ENCODE assay signal across 1 cellular context in genomic region chr9:10921671-10922070, GRCh38.
A peak's percentile ranks its signal among the peaks of the same experiment; 100 is the strongest.
TF ChIP-seq lines count a peak whose summit lies in the region.

No MANE protein-coding gene starts in this region.

TF ChIP-seq in H1, 55 proteins besides CTCF, POLR2A, EP300 and RAD21:
- TF ChIP-seq, protein P1, sequence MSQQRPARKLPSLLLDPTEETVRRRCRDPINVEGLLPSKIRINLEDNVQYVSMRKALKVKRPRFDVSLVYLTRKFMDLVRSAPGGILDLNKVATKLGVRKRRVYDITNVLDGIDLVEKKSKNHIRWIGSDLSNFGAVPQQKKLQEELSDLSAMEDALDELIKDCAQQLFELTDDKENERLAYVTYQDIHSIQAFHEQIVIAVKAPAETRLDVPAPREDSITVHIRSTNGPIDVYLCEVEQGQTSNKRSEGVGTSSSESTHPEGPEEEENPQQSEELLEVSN (IDR thresholded peaks at IDR 0.05): no peak
- no peak for TF ChIP-seq EZH2 (IDR thresholded peaks at IDR 0.05; ENCODE audit: low read depth, low read length, severe bottlenecking)
- TF ChIP-seq RBBP5 (IDR thresholded peaks at IDR 0.05; ENCODE audit: borderline replicate concordance, low read depth, low read length): no peak
- no peak for TF ChIP-seq CBX5 (IDR thresholded peaks at IDR 0.05; ENCODE audit: low read depth, low read length)
- no peak for TF ChIP-seq ATF3 (IDR thresholded peaks at IDR 0.05; ENCODE audit: insufficient read depth, low read depth, low read length)
- TF ChIP-seq TAF7 (optimal IDR thresholded peaks at IDR 0.05; ENCODE audit: borderline replicate concordance, low read depth, low read length): no peak
- TF ChIP-seq GTF2F1 (IDR thresholded peaks at IDR 0.05; ENCODE audit: borderline replicate concordance, low read depth, low read length): no peak
- TF ChIP-seq JUN (IDR thresholded peaks at IDR 0.05; ENCODE audit: low read depth, low read length): peak; percentile 94
- no peak for TF ChIP-seq SIRT6 (IDR thresholded peaks at IDR 0.05; ENCODE audit: low read length)
- no peak for TF ChIP-seq BACH1 (IDR thresholded peaks at IDR 0.05; ENCODE audit: low read length)
- TF ChIP-seq, protein P2, sequence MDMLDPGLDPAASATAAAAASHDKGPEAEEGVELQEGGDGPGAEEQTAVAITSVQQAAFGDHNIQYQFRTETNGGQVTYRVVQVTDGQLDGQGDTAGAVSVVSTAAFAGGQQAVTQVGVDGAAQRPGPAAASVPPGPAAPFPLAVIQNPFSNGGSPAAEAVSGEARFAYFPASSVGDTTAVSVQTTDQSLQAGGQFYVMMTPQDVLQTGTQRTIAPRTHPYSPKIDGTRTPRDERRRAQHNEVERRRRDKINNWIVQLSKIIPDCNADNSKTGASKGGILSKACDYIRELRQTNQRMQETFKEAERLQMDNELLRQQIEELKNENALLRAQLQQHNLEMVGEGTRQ (IDR thresholded peaks at IDR 0.05; ENCODE audit: low read length): no peak
- TF ChIP-seq RXRA (IDR thresholded peaks at IDR 0.05; ENCODE audit: insufficient read depth, low read depth, low read length): peak; percentile 24; the same call in 1 of the 2 replicates
- TF ChIP-seq JUND (IDR thresholded peaks at IDR 0.05; ENCODE audit: low read length): peak; percentile 88
- no peak for TF ChIP-seq YY1 (IDR thresholded peaks at IDR 0.05; ENCODE audit: low read depth, low read length)
- TF ChIP-seq MAFK (IDR thresholded peaks at IDR 0.05; ENCODE audit: low read depth, low read length): no peak
- no peak for TF ChIP-seq BRCA1 (IDR thresholded peaks at IDR 0.05; ENCODE audit: low read depth, low read length)
- 0 out of 2 replicates have a peak, but pooled peaks have one; percentile 23 for TF ChIP-seq CEBPB (IDR thresholded peaks at IDR 0.05; ENCODE audit: low read depth, low read length)
- no peak for TF ChIP-seq KDM1A (IDR thresholded peaks at IDR 0.05; ENCODE audit: borderline replicate concordance, low read length)
- TF ChIP-seq RFX5 (IDR thresholded peaks at IDR 0.05; ENCODE audit: borderline replicate concordance, low read depth, low read length): no peak
- TF ChIP-seq SP2 (IDR thresholded peaks at IDR 0.05; ENCODE audit: low read length): no peak
- TF ChIP-seq FOSL1 (IDR thresholded peaks at IDR 0.05; ENCODE audit: insufficient read depth, low read depth, low read length): no peak
- TF ChIP-seq POU5F1 (IDR thresholded peaks at IDR 0.05; ENCODE audit: low read depth, low read length): peak; percentile 92
- TF ChIP-seq CBX8 (IDR thresholded peaks at IDR 0.05; ENCODE audit: borderline replicate concordance, low read depth, low read length): no peak
- TF ChIP-seq SUZ12 (IDR thresholded peaks at IDR 0.05; ENCODE audit: low read length): no peak
- TF ChIP-seq HDAC2 (IDR thresholded peaks at IDR 0.05; ENCODE audit: borderline replicate concordance in 1 of 2, low read depth in 2 of 2, low read length in 2 of 2): peak in 1 of 2 experiments; percentile 41; a peak in 1 of 4 replicates
- TF ChIP-seq, protein P3, sequence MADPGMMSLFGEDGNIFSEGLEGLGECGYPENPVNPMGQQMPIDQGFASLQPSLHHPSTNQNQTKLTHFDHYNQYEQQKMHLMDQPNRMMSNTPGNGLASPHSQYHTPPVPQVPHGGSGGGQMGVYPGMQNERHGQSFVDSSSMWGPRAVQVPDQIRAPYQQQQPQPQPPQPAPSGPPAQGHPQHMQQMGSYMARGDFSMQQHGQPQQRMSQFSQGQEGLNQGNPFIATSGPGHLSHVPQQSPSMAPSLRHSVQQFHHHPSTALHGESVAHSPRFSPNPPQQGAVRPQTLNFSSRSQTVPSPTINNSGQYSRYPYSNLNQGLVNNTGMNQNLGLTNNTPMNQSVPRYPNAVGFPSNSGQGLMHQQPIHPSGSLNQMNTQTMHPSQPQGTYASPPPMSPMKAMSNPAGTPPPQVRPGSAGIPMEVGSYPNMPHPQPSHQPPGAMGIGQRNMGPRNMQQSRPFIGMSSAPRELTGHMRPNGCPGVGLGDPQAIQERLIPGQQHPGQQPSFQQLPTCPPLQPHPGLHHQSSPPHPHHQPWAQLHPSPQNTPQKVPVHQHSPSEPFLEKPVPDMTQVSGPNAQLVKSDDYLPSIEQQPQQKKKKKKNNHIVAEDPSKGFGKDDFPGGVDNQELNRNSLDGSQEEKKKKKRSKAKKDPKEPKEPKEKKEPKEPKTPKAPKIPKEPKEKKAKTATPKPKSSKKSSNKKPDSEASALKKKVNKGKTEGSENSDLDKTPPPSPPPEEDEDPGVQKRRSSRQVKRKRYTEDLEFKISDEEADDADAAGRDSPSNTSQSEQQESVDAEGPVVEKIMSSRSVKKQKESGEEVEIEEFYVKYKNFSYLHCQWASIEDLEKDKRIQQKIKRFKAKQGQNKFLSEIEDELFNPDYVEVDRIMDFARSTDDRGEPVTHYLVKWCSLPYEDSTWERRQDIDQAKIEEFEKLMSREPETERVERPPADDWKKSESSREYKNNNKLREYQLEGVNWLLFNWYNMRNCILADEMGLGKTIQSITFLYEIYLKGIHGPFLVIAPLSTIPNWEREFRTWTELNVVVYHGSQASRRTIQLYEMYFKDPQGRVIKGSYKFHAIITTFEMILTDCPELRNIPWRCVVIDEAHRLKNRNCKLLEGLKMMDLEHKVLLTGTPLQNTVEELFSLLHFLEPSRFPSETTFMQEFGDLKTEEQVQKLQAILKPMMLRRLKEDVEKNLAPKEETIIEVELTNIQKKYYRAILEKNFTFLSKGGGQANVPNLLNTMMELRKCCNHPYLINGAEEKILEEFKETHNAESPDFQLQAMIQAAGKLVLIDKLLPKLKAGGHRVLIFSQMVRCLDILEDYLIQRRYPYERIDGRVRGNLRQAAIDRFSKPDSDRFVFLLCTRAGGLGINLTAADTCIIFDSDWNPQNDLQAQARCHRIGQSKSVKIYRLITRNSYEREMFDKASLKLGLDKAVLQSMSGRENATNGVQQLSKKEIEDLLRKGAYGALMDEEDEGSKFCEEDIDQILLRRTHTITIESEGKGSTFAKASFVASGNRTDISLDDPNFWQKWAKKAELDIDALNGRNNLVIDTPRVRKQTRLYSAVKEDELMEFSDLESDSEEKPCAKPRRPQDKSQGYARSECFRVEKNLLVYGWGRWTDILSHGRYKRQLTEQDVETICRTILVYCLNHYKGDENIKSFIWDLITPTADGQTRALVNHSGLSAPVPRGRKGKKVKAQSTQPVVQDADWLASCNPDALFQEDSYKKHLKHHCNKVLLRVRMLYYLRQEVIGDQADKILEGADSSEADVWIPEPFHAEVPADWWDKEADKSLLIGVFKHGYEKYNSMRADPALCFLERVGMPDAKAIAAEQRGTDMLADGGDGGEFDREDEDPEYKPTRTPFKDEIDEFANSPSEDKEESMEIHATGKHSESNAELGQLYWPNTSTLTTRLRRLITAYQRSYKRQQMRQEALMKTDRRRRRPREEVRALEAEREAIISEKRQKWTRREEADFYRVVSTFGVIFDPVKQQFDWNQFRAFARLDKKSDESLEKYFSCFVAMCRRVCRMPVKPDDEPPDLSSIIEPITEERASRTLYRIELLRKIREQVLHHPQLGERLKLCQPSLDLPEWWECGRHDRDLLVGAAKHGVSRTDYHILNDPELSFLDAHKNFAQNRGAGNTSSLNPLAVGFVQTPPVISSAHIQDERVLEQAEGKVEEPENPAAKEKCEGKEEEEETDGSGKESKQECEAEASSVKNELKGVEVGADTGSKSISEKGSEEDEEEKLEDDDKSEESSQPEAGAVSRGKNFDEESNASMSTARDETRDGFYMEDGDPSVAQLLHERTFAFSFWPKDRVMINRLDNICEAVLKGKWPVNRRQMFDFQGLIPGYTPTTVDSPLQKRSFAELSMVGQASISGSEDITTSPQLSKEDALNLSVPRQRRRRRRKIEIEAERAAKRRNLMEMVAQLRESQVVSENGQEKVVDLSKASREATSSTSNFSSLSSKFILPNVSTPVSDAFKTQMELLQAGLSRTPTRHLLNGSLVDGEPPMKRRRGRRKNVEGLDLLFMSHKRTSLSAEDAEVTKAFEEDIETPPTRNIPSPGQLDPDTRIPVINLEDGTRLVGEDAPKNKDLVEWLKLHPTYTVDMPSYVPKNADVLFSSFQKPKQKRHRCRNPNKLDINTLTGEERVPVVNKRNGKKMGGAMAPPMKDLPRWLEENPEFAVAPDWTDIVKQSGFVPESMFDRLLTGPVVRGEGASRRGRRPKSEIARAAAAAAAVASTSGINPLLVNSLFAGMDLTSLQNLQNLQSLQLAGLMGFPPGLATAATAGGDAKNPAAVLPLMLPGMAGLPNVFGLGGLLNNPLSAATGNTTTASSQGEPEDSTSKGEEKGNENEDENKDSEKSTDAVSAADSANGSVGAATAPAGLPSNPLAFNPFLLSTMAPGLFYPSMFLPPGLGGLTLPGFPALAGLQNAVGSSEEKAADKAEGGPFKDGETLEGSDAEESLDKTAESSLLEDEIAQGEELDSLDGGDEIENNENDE (IDR thresholded peaks at IDR 0.05; ENCODE audit: insufficient replicate concordance, low read length): peak; percentile 92
- TF ChIP-seq RNF2 (IDR thresholded peaks at IDR 0.05; ENCODE audit: borderline replicate concordance, low read depth, low read length, missing control alignments, poor library complexity, severe bottlenecking): no peak
- TF ChIP-seq SIX5 (IDR thresholded peaks at IDR 0.05; ENCODE audit: low read depth, low read length): peak; percentile 14; the same call in 1 of the 2 replicates
- TF ChIP-seq CHD2 (IDR thresholded peaks at IDR 0.05; ENCODE audit: low read length): 0 out of 2 replicates have a peak, but pooled peaks have one; percentile 34
- TF ChIP-seq, protein P4, sequence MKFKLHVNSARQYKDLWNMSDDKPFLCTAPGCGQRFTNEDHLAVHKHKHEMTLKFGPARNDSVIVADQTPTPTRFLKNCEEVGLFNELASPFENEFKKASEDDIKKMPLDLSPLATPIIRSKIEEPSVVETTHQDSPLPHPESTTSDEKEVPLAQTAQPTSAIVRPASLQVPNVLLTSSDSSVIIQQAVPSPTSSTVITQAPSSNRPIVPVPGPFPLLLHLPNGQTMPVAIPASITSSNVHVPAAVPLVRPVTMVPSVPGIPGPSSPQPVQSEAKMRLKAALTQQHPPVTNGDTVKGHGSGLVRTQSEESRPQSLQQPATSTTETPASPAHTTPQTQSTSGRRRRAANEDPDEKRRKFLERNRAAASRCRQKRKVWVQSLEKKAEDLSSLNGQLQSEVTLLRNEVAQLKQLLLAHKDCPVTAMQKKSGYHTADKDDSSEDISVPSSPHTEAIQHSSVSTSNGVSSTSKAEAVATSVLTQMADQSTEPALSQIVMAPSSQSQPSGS (IDR thresholded peaks at IDR 0.05; ENCODE audit: low read length): peak; percentile 77
- TF ChIP-seq ASH2L (IDR thresholded peaks at IDR 0.05; ENCODE audit: low read length): peak; percentile 31
- peak; percentile 77 for TF ChIP-seq SP1 (IDR thresholded peaks at IDR 0.05; ENCODE audit: low read depth, low read length)
- peak; percentile 40; the same call in 1 of the 2 replicates for TF ChIP-seq TEAD4 (IDR thresholded peaks at IDR 0.05; ENCODE audit: low read depth, low read length)
- TF ChIP-seq, protein P5, sequence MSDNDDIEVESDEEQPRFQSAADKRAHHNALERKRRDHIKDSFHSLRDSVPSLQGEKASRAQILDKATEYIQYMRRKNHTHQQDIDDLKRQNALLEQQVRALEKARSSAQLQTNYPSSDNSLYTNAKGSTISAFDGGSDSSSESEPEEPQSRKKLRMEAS (IDR thresholded peaks at IDR 0.05): no peak
- peak; percentile 48 to 93 for TF ChIP-seq BCL11A (IDR thresholded peaks at IDR 0.05; ENCODE audit: low read depth in 2 of 2, low read length in 2 of 2)
- TF ChIP-seq NANOG (IDR thresholded peaks at IDR 0.05; ENCODE audit: insufficient read depth, low read depth, low read length, poor library complexity, severe bottlenecking): peak; percentile 72
- no peak for TF ChIP-seq TCF12 (IDR thresholded peaks at IDR 0.05; ENCODE audit: low read depth, low read length)
- no peak for TF ChIP-seq NRF1 (IDR thresholded peaks at IDR 0.05; ENCODE audit: low read depth, low read length)
